8 cellular contexts compared by ENCODE assay signal in the genomic region with DNA sequence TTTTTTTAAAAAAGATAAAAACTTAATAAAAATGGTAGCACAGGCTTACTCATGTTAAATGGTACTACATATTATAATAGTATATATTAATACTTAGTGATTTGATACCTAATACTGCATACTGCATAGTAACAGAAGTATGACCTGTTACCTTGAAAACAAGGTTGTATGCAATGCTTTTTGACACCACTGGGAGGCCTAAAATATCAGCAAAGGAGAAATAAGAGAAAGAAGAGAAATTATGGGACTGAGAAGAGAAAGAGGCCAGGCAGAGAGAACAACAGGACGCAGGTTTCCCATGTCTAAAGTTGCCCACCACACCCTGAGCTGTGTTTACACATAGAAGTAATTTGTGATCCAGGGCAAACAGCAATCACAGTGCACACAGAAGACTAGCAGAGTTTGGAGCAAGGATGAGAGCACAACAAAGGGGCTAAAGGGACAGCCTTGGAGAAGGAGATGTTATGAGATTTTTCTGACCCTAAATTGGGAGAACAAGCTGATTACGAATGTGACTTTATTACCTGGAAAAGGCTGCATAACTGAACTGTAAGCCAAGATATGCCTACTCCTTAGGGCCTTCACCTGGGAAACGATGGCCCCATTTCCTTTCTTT.
DNase-seq lines count a peak whose midpoint lies in the region; ATAC-seq and TF ChIP-seq lines count a peak whose summit lies in the region.

No MANE protein-coding gene starts in this region.

- H3K27ac ChIP-seq in spleen, result no peak overlapping the region

- H3K4me3 ChIP-seq in kidney epithelial cell (ENCODE audit: low read depth, low read length) (no peak overlapping the region), spleen (no peak overlapping the region)

- no peak for TF ChIP-seq POLR2A in spleen (IDR thresholded peaks at IDR 0.05)

- ATAC-seq in HG02610 (IDR thresholded peaks at IDR 0.05; ENCODE audit: unreplicated experiment), result peak; percentile 66

- H3K27me3 ChIP-seq in kidney epithelial cell (ENCODE audit: control insufficient read depth, insufficient read depth, low read length) (no peaks in the 10 kb centered on the region), spleen (replicated peaks in 1 of 7) (no peaks in the 10 kb centered on the region)

- H3K9me3 ChIP-seq in spleen, result no peaks in the 10 kb centered on the region

- WGBS in spleen, 5 donors, result 71 to 81% (median 73%) methylated on average over 3 of the region's 3 CpGs

- intact Hi-C loops in spleen (cut with DNase I; ENCODE audit: low total_unique reads), result no loop called here

- peak; percentile 64 for TF ChIP-seq CTCF in kidney epithelial cell (IDR thresholded peaks at IDR 0.05; ENCODE audit: insufficient read depth, low read length, poor library complexity, severe bottlenecking)
- peak in 5 of 11 experiments; percentile 8 to 29 (median 17) for TF ChIP-seq CTCF in spleen (IDR thresholded peaks at IDR 0.05 in 8 of 11, conservative IDR thresholded peaks at IDR 0.05 in 3 of 11)

- DNase-seq in DMS 273 (lab: John Stamatoyannopoulos, UW; ENCODE audit: unreplicated experiment) (peak; percentile 25), DMS 273 treated with DMSO at 0.1 percent for 48 hours (lab: John Stamatoyannopoulos, UW) (no peak), RPMI7951 (ENCODE audit: low read depth) (peak; percentile 34), kidney epithelial cell (ENCODE audit: low read depth) (no peak), GF-D8 (lab: John Stamatoyannopoulos, UW) (no peak), spleen (no peak)
- DNase-seq in activated CD4-positive, alpha-beta T cell treated with anti-CD3 and anti-CD28 coated beads for 4 hours, result no peak

- no peaks in the 10 kb centered on the region for H3K4me1 ChIP-seq in spleen

- no peaks in the 10 kb centered on the region for H3K36me3 ChIP-seq in kidney epithelial cell (ENCODE audit: control insufficient read depth, insufficient read depth, low read length)
- no peaks in the 10 kb centered on the region for H3K36me3 ChIP-seq in spleen

Comparison
In these comparisons a context has a peak if more than half of its experiments do, and no peak if none do; other contexts are left out.
1. DNase-seq: peak in DMS 273 (single experiment) and RPMI7951 (single experiment); none in DMS 273 treated with DMSO at 0.1 percent for 48 hours (single experiment), kidney epithelial cell (single experiment), GF-D8 (single experiment), spleen (single experiment) and activated CD4-positive, alpha-beta T cell treated with anti-CD3 and anti-CD28 coated beads for 4 hours (0 of 2).